27 cellular contexts compared by ENCODE assay signal in genomic region chr10:11805792-11806191, GRCh38.
"Had no signal": no experiment of that assay in that cellular context is flagged by ENCODE, and none has a peak within 500 bp of the region (broad histone marks: within the 10 kb centered on the region; RNA-seq: fewer than 3 reads in every experiment).

No MANE protein-coding gene starts in this region.

- FAIRE-seq: urothelium cell line had no signal

- H3K4me1 ChIP-seq: parathyroid adenoma, psoas muscle, suprapubic skin, testis, tibial artery, transverse colon, vagina had no signal

- H3K4me3 ChIP-seq: neural progenitor cell, ovary, psoas muscle, skin epidermis, smooth muscle cell, spleen, suprapubic skin, testis, tibial artery, transverse colon, vagina had no signal

- H3K9ac ChIP-seq: neural progenitor cell, parathyroid adenoma had no signal

- ATAC-seq: naive thymus-derived CD8-positive, alpha-beta T cell; psoas muscle; right cardiac atrium; sciatic nerve; stimulated activated naive CD8-positive, alpha-beta T cell treated with anti-CD3 and anti-CD28 coated beads, Interleukin-15, amount 100 ng/mL, for 72 hours; stimulated activated naive CD8-positive, alpha-beta T cell treated with anti-CD3 and anti-CD28 coated beads, Interleukin-15, Interleukin-2, amounts not matched to agents 100 U/mL and 50 U/mL, for 24 hours had no signal

- DNase-seq: naive thymus-derived CD8-positive, alpha-beta T cell; occipital lobe; ovary; posterior cingulate gyrus; psoas muscle; right cardiac atrium; spleen; stimulated activated CD4-positive, alpha-beta T cell treated with anti-CD3 and anti-CD28 coated beads, Interleukin-12 subunit alpha, Interleukin-12 subunit beta, amount 100 ng/mL, for 4 hours; stimulated activated CD4-positive, alpha-beta T cell treated with anti-CD3 and anti-CD28 coated beads, Interleukin-1b, Interleukin-23, amount 100 ng/mL, for 48 hours; stimulated activated CD4-positive, alpha-beta T cell treated with anti-CD3 and anti-CD28 coated beads, Interleukin-4, amount 100 ng/mL, for 1 hour; stimulated activated CD4-positive, alpha-beta T cell treated with anti-CD3 and anti-CD28 coated beads, Interleukin-4, amount 100 ng/mL, for 4 hours; stimulated activated CD8-positive, alpha-beta memory T cell treated with anti-CD3 and anti-CD28 coated beads, Interleukin-4, amount 100 ng/mL, for 48 hours; stimulated activated naive CD4-positive, alpha-beta T cell; stimulated activated naive CD8-positive, alpha-beta T cell treated with anti-CD3 and anti-CD28 coated beads, Interleukin-15, amount 100 ng/mL, for 72 hours; stimulated activated naive CD8-positive, alpha-beta T cell treated with anti-CD3 and anti-CD28 coated beads, Interleukin-15, Interleukin-2, amounts not matched to agents 100 U/mL and 50 U/mL, for 24 hours; substantia nigra; testis; tibial artery; transverse colon had no signal

- H2AFZ ChIP-seq: neural progenitor cell, parathyroid adenoma had no signal

- H3K4me2 ChIP-seq: neural progenitor cell, smooth muscle cell had no signal

- H3K27ac ChIP-seq: neural progenitor cell, ovary, parathyroid adenoma, psoas muscle, skin epidermis, spleen, suprapubic skin, testis, tibial artery, transverse colon, vagina had no signal

- H3K79me2 ChIP-seq: parathyroid adenoma had no signal

- H3K27me3 ChIP-seq: neural progenitor cell, ovary, spleen, testis, transverse colon, vagina had no signal

- H3K36me3 ChIP-seq: neural progenitor cell, ovary, spleen, suprapubic skin, tibial artery, transverse colon, vagina had no signal

- H3K9me3 ChIP-seq: ovary, psoas muscle, spleen, suprapubic skin, testis, tibial artery, transverse colon, vagina had no signal
